8 cellular contexts compared by ENCODE assay signal in the genomic region with DNA sequence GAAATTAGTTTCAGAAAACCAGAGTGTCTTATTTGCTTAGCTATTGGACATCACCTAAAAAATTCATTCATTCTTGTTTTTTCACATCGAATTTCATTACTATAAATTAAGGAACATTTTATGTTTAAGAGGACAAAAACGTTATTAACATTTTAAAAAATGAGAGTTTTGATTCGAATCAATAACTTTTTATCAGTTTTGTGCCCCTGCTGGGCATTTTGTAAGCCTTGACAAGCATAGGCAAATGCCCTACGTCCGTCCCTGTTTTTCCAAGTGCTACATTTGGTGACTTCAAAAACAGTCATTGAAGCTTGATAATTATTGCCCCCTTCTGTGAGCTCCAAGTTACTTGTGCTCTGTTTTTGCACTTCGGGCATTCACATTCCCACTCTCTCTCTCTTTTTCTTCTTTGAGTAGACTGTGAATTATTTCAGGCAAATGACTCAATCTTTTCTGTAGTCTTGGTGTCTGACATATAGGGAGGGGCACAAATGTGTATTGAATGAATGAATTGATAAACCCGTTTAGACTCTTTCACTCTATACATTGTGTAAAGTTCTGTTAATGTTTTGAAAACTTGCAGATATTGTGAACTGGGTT. TPM values are rescaled to one million over a fixed set of nuclear protein-coding genes. Genes with fewer than 3 reads are reported as not detected.
DNase-seq lines count a peak whose midpoint lies in the region; ATAC-seq, FAIRE-seq and TF ChIP-seq lines count a peak whose summit lies in the region.

No MANE protein-coding gene starts in this region.

- no peak overlapping the region; the same call in 1 of the 2 replicates for H3K27ac ChIP-seq in BLaER1
- peak overlapping the region; percentile 86 for H3K27ac ChIP-seq in HL-60 (replicated peaks)
- H3K27ac ChIP-seq in keratinocyte (ENCODE audit: control insufficient read depth, insufficient read depth, low read length) = peak overlapping the region; percentile 90
- no peak overlapping the region for H3K27ac ChIP-seq in stomach smooth muscle (ENCODE audit: low read length)

- no peaks in the 10 kb centered on the region for H3K27me3 Mint-ChIP-seq in activated naive CD8-positive, alpha-beta T cell

- DNase-seq in HL-60 (ENCODE audit: low read depth in 1 of 2, low spot score in 1 of 2) = peak in 1 of 2 experiments; percentile 5
- no peak for DNase-seq in keratinocyte (ENCODE audit: low read depth, low spot score)
- DNase-seq in central memory CD4-positive, alpha-beta T cell = no peak
- DNase-seq in NCI-H1436 treated with DMSO at 0.1 percent for 48 hours (lab: John Stamatoyannopoulos, UW) = no peak

- H3K4me3 ChIP-seq in BLaER1 (peak overlapping the region; percentile 81), HL-60 (replicated peaks; ENCODE audit: insufficient read depth, low read length) (peak overlapping the region; percentile 99), keratinocyte (ENCODE audit: control insufficient read depth in 2 of 3, extremely low read depth in 1 of 3, insufficient read depth in 2 of 3, low read depth in 1 of 3, low read length in 3 of 3) (peak overlapping the region; percentile 71 to 98 (median 87)), stomach smooth muscle (ENCODE audit: low read length in 2 of 2) (peak overlapping the region; percentile 85 to 96)

- H3K4me2 ChIP-seq in BLaER1 (peak overlapping the region; percentile 68), keratinocyte (ENCODE audit: control insufficient read depth, extremely low read depth, insufficient read depth, low read depth, low read length) (peak overlapping the region; percentile 88)

- H3K4me3 Mint-ChIP-seq in activated naive CD8-positive, alpha-beta T cell = peak overlapping the region; percentile 97

- H3K4me1 Mint-ChIP-seq in activated naive CD8-positive, alpha-beta T cell (ENCODE audit: low read depth) = peaks cover 26% of the 10 kb centered on the region

- no peaks in the 10 kb centered on the region for H3K9me3 ChIP-seq in BLaER1
- H3K9me3 ChIP-seq in keratinocyte (ENCODE audit: control insufficient read depth, low read depth, low read length) = no peaks in the 10 kb centered on the region
- no peaks in the 10 kb centered on the region for H3K9me3 ChIP-seq in stomach smooth muscle (ENCODE audit: control insufficient read depth in 2 of 2, low read length in 2 of 2)

- dilution Hi-C loops in keratinocyte (cut with MboI; ENCODE audit: extremely low pct_ligation_motif_present, low sequenced_read_pairs) = no loop called here

- H3K4me1 ChIP-seq in BLaER1 (peaks cover 37% of the 10 kb centered on the region), keratinocyte (ENCODE audit: control insufficient read depth, extremely low read depth, insufficient read depth, low read length) (peaks cover 9% of the 10 kb centered on the region), stomach smooth muscle (ENCODE audit: control insufficient read depth, insufficient read depth, low read length) (peaks cover 9% of the 10 kb centered on the region)

- H3K27me3 ChIP-seq in BLaER1 = no peaks in the 10 kb centered on the region
- no peaks in the 10 kb centered on the region for H3K27me3 ChIP-seq in HL-60 (ENCODE audit: insufficient read depth, poor library complexity, severe bottlenecking)
- H3K27me3 ChIP-seq in keratinocyte (ENCODE audit: control insufficient read depth, extremely low read depth, insufficient read depth, low read length) = no peaks in the 10 kb centered on the region
- no peaks in the 10 kb centered on the region for H3K27me3 ChIP-seq in stomach smooth muscle (ENCODE audit: control insufficient read depth in 1 of 2, insufficient read depth in 2 of 2, low read length in 2 of 2)

- no peak for TF ChIP-seq CTCF in HL-60 (IDR thresholded peaks at IDR 0.05; ENCODE audit: insufficient read depth, low read length)
- peak in 2 of 3 experiments; percentile 7 to 10 for TF ChIP-seq CTCF in keratinocyte (optimal IDR thresholded peaks at IDR 0.05 in 1 of 3, IDR thresholded peaks at IDR 0.05 in 1 of 3, conservative IDR thresholded peaks at IDR 0.05 in 1 of 3; ENCODE audit: extremely low read depth in 1 of 3, insufficient read depth in 2 of 3, low read length in 3 of 3)

- H4K20me1 ChIP-seq in BLaER1 (peaks cover 13% of the 10 kb centered on the region; the same call in 1 of the 2 replicates), keratinocyte (ENCODE audit: control insufficient read depth, extremely low read depth, insufficient read depth, low read length) (no peaks in the 10 kb centered on the region)

- no peak for ATAC-seq in HG02938 (IDR thresholded peaks at IDR 0.05; ENCODE audit: unreplicated experiment)

- H3K36me3 Mint-ChIP-seq in activated naive CD8-positive, alpha-beta T cell = no peaks in the 10 kb centered on the region

- no peaks in the 10 kb centered on the region for H3K9me3 Mint-ChIP-seq in activated naive CD8-positive, alpha-beta T cell (ENCODE audit: low read depth)

- FAIRE-seq in keratinocyte (lab: Jason Lieb, UNC) = peak; percentile 13

- H3K27ac Mint-ChIP-seq in activated naive CD8-positive, alpha-beta T cell = peak overlapping the region; percentile 87

- H2AFZ ChIP-seq in keratinocyte (ENCODE audit: control insufficient read depth, low read length) = peak overlapping the region; percentile 94

- H3K36me3 ChIP-seq in BLaER1 (peaks cover 29% of the 10 kb centered on the region), keratinocyte (ENCODE audit: control insufficient read depth in 2 of 2, extremely low read depth in 1 of 2, insufficient read depth in 2 of 2, low read length in 2 of 2) (peaks cover 3 to 4% of the 10 kb centered on the region in 2 experiments), stomach smooth muscle (ENCODE audit: control insufficient read depth in 2 of 2, insufficient read depth in 2 of 2, low read length in 2 of 2) (peaks cover 7 to 15% of the 10 kb centered on the region in 2 donors)

- H3K79me2 ChIP-seq in keratinocyte (ENCODE audit: control insufficient read depth, insufficient read depth, low read length) = peaks cover 50% of the 10 kb centered on the region

- H3K9me1 ChIP-seq in keratinocyte (ENCODE audit: control insufficient read depth, extremely low read depth, insufficient read depth, low read length) = no peaks in the 10 kb centered on the region

- H3K9ac ChIP-seq in BLaER1 (peak overlapping the region; percentile 81), keratinocyte (ENCODE audit: control insufficient read depth, extremely low read depth, insufficient read depth, low read length) (peak overlapping the region; percentile 89), stomach smooth muscle (ENCODE audit: low read length in 2 of 2) (peak overlapping the region; percentile 78 to 82)

RNA-seq across cellular contexts. Expression of a gene that starts 1.2 kb away (rescaled TPM):
- polyA plus RNA-seq in keratinocyte = 5.0 to 9.9 TPM (median 6.1 TPM) in 3 replicates
- 4.4 TPM for polyA plus RNA-seq in keratinocyte (2011; ENCODE audit: low read depth)
- polyA plus RNA-seq in keratinocyte (2011; cell fraction: cytosol; rRNA removed) = 3.2 and 5.4 TPM in 2 replicates
- polyA plus RNA-seq in keratinocyte (2011; cell fraction: nucleus; rRNA removed) = 8.9 and 9.1 TPM in 2 replicates
- polyA plus RNA-seq in keratinocyte (2012; ENCODE audit: low replicate concordance) = 2.2 and 6.6 TPM in 2 replicates
- polyA minus RNA-seq in keratinocyte = 3.0 to 20.2 TPM (median 8.0 TPM) in 3 replicates
- 17.5 TPM for polyA minus RNA-seq in keratinocyte (2011; cell fraction: cytosol; rRNA and poly(A)+ RNA removed)
- polyA minus RNA-seq in keratinocyte (2011; cell fraction: nucleus; rRNA and poly(A)+ RNA removed) = 13.1 and 23.1 TPM in 2 replicates

RNA-seq across cellular contexts. Expression of a gene that starts 1.7 kb away (rescaled TPM):
- polyA plus RNA-seq in keratinocyte = 16.6 to 33.9 TPM (median 27.2 TPM) in 3 replicates
- polyA plus RNA-seq in keratinocyte (2011; ENCODE audit: low read depth) = 25.6 TPM
- polyA plus RNA-seq in keratinocyte (2011; cell fraction: cytosol; rRNA removed) = 18.8 and 28.9 TPM in 2 replicates
- polyA plus RNA-seq in keratinocyte (2011; cell fraction: nucleus; rRNA removed) = 29.3 and 43.2 TPM in 2 replicates
- 8.1 and 37.4 TPM in 2 replicates for polyA plus RNA-seq in keratinocyte (2012; ENCODE audit: low replicate concordance)
- 1.6 to 9.9 TPM (median 3.6 TPM) in 3 replicates for polyA minus RNA-seq in keratinocyte
- 14.8 TPM for polyA minus RNA-seq in keratinocyte (2011; cell fraction: cytosol; rRNA and poly(A)+ RNA removed)
- 11.2 and 18.1 TPM in 2 replicates for polyA minus RNA-seq in keratinocyte (2011; cell fraction: nucleus; rRNA and poly(A)+ RNA removed)

RNA-seq across cellular contexts. Expression of a gene that starts 52.8 kb away (rescaled TPM):
- polyA plus RNA-seq in keratinocyte = 289 to 802 TPM (median 389 TPM) in 3 replicates
- 206 TPM for polyA plus RNA-seq in keratinocyte (2011; ENCODE audit: low read depth)
- 695 and 997 TPM in 2 replicates for polyA plus RNA-seq in keratinocyte (2011; cell fraction: cytosol; rRNA removed)
- polyA plus RNA-seq in keratinocyte (2011; cell fraction: nucleus; rRNA removed) = 442 and 563 TPM in 2 replicates
- polyA plus RNA-seq in keratinocyte (2012; ENCODE audit: low replicate concordance) = 419 and 507 TPM in 2 replicates
- polyA minus RNA-seq in keratinocyte = 177 to 463 TPM (median 320 TPM) in 3 replicates
- polyA minus RNA-seq in keratinocyte (2011; cell fraction: cytosol; rRNA and poly(A)+ RNA removed) = 633 TPM
- polyA minus RNA-seq in keratinocyte (2011; cell fraction: nucleus; rRNA and poly(A)+ RNA removed) = 238 and 245 TPM in 2 replicates

Comparison
In these comparisons a context has a peak if more than half of its experiments do, and no peak if none do; other contexts are left out.
1. H3K27ac ChIP-seq: peak in HL-60 (single experiment) and keratinocyte (single experiment); none in BLaER1 (single experiment) and stomach smooth muscle (single experiment).
2. Peak in every context shown above with its lines, with median percentiles within 50 percentile points of each other: H3K4me3 ChIP-seq and H3K9ac ChIP-seq.